25 cellular contexts compared by ENCODE assay signal in genomic region chr5:56359809-56360685, GRCh38.
DNase-seq lines count a peak whose midpoint lies in the region; ATAC-seq, FAIRE-seq and TF ChIP-seq lines count a peak whose summit lies in the region.
"Had no signal": no experiment of that assay in that cellular context is flagged by ENCODE, and none has a peak within 500 bp of the region (broad histone marks: within the 10 kb centered on the region; RNA-seq: fewer than 3 reads in every experiment).

No MANE protein-coding gene starts in this region.

- POLR2A ChIA-PET in HCT116 (lab: Charles Lee): no interaction called here

- in situ Hi-C loops in astrocyte of the cerebellum (cut with HindIII; ENCODE audit: low sequenced_read_pairs): no loop called here

- no peak for DNase-seq in HCT116 (ENCODE audit: low read depth, low spot score)
- peak; percentile 37 for DNase-seq in astrocyte of the cerebellum (ENCODE audit: low read depth)
- no peak for DNase-seq in stimulated activated naive CD8-positive, alpha-beta T cell treated with anti-CD3 and anti-CD28 coated beads, Interleukin-15, Interleukin-2, amounts not matched to agents 100 U/mL and 50 U/mL, for 24 hours
- no peak for DNase-seq in GM12891 (ENCODE audit: insufficient read length, low spot score)
- DNase-seq in heart right ventricle: no peak
- no peak for DNase-seq in RKO (ENCODE audit: low spot score)
- DNase-seq: activated CD4-positive, alpha-beta memory T cell treated with anti-CD3 and anti-CD28 coated beads for 36 hours; activated CD8-positive, alpha-beta memory T cell treated with anti-CD3 and anti-CD28 coated beads, Interleukin-2, amount 50 U/mL, for 4 hours; activated naive CD4-positive, alpha-beta T cell treated with anti-CD3 and anti-CD28 coated beads, Interleukin-2, amount 50 U/mL, for 16 hours; amygdala; BE2C; DMS79; endodermal cell; foreskin fibroblast; naive thymus-derived CD4-positive, alpha-beta T cell; NCI-H1105; NCI-H187 treated with DMSO at 0.1 percent for 48 hours; NCI-H526; stimulated activated CD4-positive, alpha-beta T cell treated with anti-CD3 and anti-CD28 coated beads, Interleukin-2, amount 100 ng/mL, for 24 hours had no signal

- H3K4me2 ChIP-seq in BLaER1 (peak overlapping the region; percentile 76), HCT116 (ENCODE audit: low read length) (no peak overlapping the region)

- H3K4me1 ChIP-seq in BLaER1 (peaks cover 73% of the 10 kb centered on the region), HCT116 (ENCODE audit: control insufficient read depth in 1 of 2, insufficient read depth in 2 of 2, low read length in 2 of 2) (peaks cover 26 to 42% of the 10 kb centered on the region in 2 experiments), muscle layer of duodenum (ENCODE audit: control insufficient read depth in 1 of 2, insufficient read depth in 2 of 2, low read length in 2 of 2) (no peaks in the 10 kb centered on the region), heart right ventricle (peaks cover 0 to 41% (median 22%) of the 10 kb centered on the region in 9 donors)
- H3K4me1 ChIP-seq: BE2C had no signal

- BruUV-seq in HCT116 (replicated peaks; lab: Mats Ljungman, UMichigan): no TSS peak

- H3K27me3 ChIP-seq in BLaER1: no peaks in the 10 kb centered on the region
- H3K27me3 ChIP-seq in HCT116 (ENCODE audit: insufficient read depth, low read length): no peaks in the 10 kb centered on the region
- H3K27me3 ChIP-seq in muscle layer of duodenum (ENCODE audit: low read depth, low read length): no peaks in the 10 kb centered on the region
- no peaks in the 10 kb centered on the region for H3K27me3 ChIP-seq in heart right ventricle
- H3K27me3 ChIP-seq: BE2C had no signal

- H3K9ac ChIP-seq in BLaER1 (0 out of 2 replicates have a peak overlapping the region, but pooled peaks have one; percentile 55), HCT116 (ENCODE audit: low read length) (no peak overlapping the region)

- FAIRE-seq in GM12891 (lab: Jason Lieb, UNC): no peak
- FAIRE-seq: GM12878, TTC549 had no signal

- no peak overlapping the region for H2AFZ ChIP-seq in HCT116 (ENCODE audit: low read depth, low read length, poor library complexity, severe bottlenecking)

- H3K27ac ChIP-seq in BLaER1 (peak overlapping the region; percentile 84), HCT116 (ENCODE audit: low read depth, low read length) (peak overlapping the region; percentile 59), muscle layer of duodenum (ENCODE audit: low read length) (peak overlapping the region; percentile 25), heart right ventricle (peak overlapping the region in 2 of 10 donors; percentile 0 to 37)

- no peaks in the 10 kb centered on the region for H3K9me2 ChIP-seq in HCT116 (ENCODE audit: insufficient read depth)

- RAD21 ChIA-PET in HCT116 (lab: Charles Lee; ENCODE audit: low non-redundant PET in 1 of 2, low total read pairs in 2 of 2, uncharacterized antibody in 2 of 2, unreplicated experiment in 2 of 2): no interaction called here

- 84 to 85% methylated on average over 7 of the region's 7 CpGs for WGBS in heart right ventricle, 2 donors

- H3K79me2 ChIP-seq in HCT116 (ENCODE audit: insufficient read depth, low read length): no peaks in the 10 kb centered on the region

- H4K20me1 ChIP-seq in BLaER1 (no peaks in the 10 kb centered on the region), HCT116 (ENCODE audit: insufficient read depth) (no peaks in the 10 kb centered on the region)

- TF ChIP-seq POLR2A in HCT116 (IDR thresholded peaks at IDR 0.05; ENCODE audit: borderline replicate concordance, extremely low read depth, insufficient read depth, insufficient read length) (no peak), GM12891 (IDR thresholded peaks at IDR 0.05; ENCODE audit: low read depth, low read length) (no peak)

- CTCF ChIA-PET in HCT116 (lab: Charles Lee): no interaction called here

- H3K9me3 ChIP-seq in BLaER1 (peaks cover 31% of the 10 kb centered on the region), HCT116 (ENCODE audit: control insufficient read depth in 1 of 2, insufficient read depth in 1 of 2, low read depth in 1 of 2, low read length in 2 of 2) (no peaks in the 10 kb centered on the region), muscle layer of duodenum (ENCODE audit: control insufficient read depth in 1 of 2, low read length in 2 of 2) (no peaks in the 10 kb centered on the region), heart right ventricle (no peaks in the 10 kb centered on the region)

- H3K4me3 ChIP-seq in BLaER1 (no peak overlapping the region), HCT116 (replicated peaks in 1 of 2; ENCODE audit: low read depth in 1 of 2, low read length in 2 of 2) (no peak overlapping the region), astrocyte of the cerebellum (ENCODE audit: low read depth, low read length) (no peak overlapping the region), muscle layer of duodenum (ENCODE audit: low read depth in 1 of 2, low read length in 2 of 2) (no peak overlapping the region), heart right ventricle (no peak overlapping the region)
- H3K4me3 ChIP-seq: GM12878 had no signal

- no peak for TF ChIP-seq RAD21 in HCT116 (IDR thresholded peaks at IDR 0.05; ENCODE audit: low read depth)

- H3K36me3 ChIP-seq in BLaER1 (peaks cover 5% of the 10 kb centered on the region; the same call in 1 of the 2 replicates), HCT116 (ENCODE audit: control insufficient read depth in 1 of 2, insufficient read depth in 2 of 2, low read length in 2 of 2) (no peaks in the 10 kb centered on the region), muscle layer of duodenum (ENCODE audit: control insufficient read depth in 1 of 2, insufficient read depth in 2 of 2, low read length in 2 of 2) (no peaks in the 10 kb centered on the region), heart right ventricle (no peaks in the 10 kb centered on the region)
- H3K36me3 ChIP-seq: BE2C had no signal

- ATAC-seq in HCT116 (no peak), heart right ventricle (no peak)
- ATAC-seq in stimulated activated naive CD8-positive, alpha-beta T cell treated with anti-CD3 and anti-CD28 coated beads, Interleukin-15, Interleukin-2, amounts not matched to agents 100 U/mL and 50 U/mL, for 24 hours: no peak
- ATAC-seq: activated CD4-positive, CD25-positive, alpha-beta regulatory T cell treated with anti-CD3 and anti-CD28 coated beads, Interleukin-2, amount 50 U/mL, for 24 hours; esophagus mucosa; GM12878; naive thymus-derived CD4-positive, alpha-beta T cell had no signal

- TF ChIP-seq CTCF in HCT116 (IDR thresholded peaks at IDR 0.05 in 2 of 3, conservative IDR thresholded peaks at IDR 0.05 in 1 of 3; ENCODE audit: borderline replicate concordance in 1 of 3, insufficient read depth in 1 of 3, low read depth in 2 of 3, low read length in 2 of 3) (no peak), astrocyte of the cerebellum (IDR thresholded peaks at IDR 0.05; ENCODE audit: low read depth, low read length, missing control alignments) (no peak), heart right ventricle (IDR thresholded peaks at IDR 0.05) (no peak)

- intact Hi-C loops in HCT116 (cut with micrococcal nuclease) (loop anchor here (10.0 kb wide), 1 partner anchor 1055 kb away; the partner anchor contains the start of genes DHX29 and MTREX), heart right ventricle (cut with DNase I) (loop anchor here in 1 of 10 donors (10.0 kb wide), 2 partner anchors 105 to 455 kb away; partner anchors contain the start of gene MAP3K1)

TF ChIP-seq in HCT116, 20 proteins besides CTCF, POLR2A, EP300 and RAD21:
- no peak for TF ChIP-seq FOSL1 (IDR thresholded peaks at IDR 0.05; ENCODE audit: low read depth)
- TF ChIP-seq MAX (IDR thresholded peaks at IDR 0.05): no peak
- no peak for TF ChIP-seq ZBTB33 (IDR thresholded peaks at IDR 0.05; ENCODE audit: extremely low read depth, insufficient replicate concordance, low read length)

TF ChIP-seq in GM12891, 5 proteins besides CTCF, POLR2A, EP300 and RAD21:
- TF ChIP-seq POLR2AphosphoS5 (IDR thresholded peaks at IDR 0.05; ENCODE audit: low read depth, low read length) (no peak), POU2F2 (IDR thresholded peaks at IDR 0.05; ENCODE audit: low read depth, low read length) (no peak), SPI1 (IDR thresholded peaks at IDR 0.05; ENCODE audit: low read depth, low read length) (no peak), TAF1 (IDR thresholded peaks at IDR 0.05; ENCODE audit: low read depth, low read length) (no peak), PAX5 (IDR thresholded peaks at IDR 0.05; ENCODE audit: insufficient read depth, low read length, severe bottlenecking) (no peak)
